ENCODE assay signal across 3 cellular contexts in the genomic region with DNA sequence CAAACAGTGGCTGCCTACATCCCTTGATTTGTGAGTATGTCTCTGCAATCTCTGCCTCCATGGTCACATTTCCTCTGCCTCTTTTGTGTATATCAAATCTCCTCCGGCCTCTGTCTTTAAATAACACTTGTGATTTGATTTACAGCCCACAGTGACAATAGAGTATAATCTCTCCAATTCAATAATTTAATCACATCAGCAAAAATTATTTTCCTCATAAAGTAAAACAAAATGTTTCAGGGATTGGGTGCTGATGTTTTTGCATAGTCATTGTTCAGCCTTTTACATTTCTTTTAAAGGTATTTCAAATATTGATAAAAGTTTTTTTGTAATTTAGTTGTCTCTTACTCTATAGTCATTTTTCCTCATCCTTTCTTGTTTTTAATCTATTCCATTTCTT.
TF ChIP-seq lines count a peak whose summit lies in the region.

No MANE protein-coding gene starts in this region.

TF ChIP-seq in HepG2, 621 proteins besides CTCF, POLR2A, EP300 and RAD21:
- no peak for TF ChIP-seq ZNF569 (CRISPR knock-in tag; IDR thresholded peaks at IDR 0.05; ENCODE audit: borderline replicate concordance)
- peak; percentile 43 to 68; a peak in 3 of 4 replicates for TF ChIP-seq MAFK (conservative IDR thresholded peaks at IDR 0.05 in 1 of 2, IDR thresholded peaks at IDR 0.05 in 1 of 2; ENCODE audit: low read length in 2 of 2)
- TF ChIP-seq NFE2L2 (IDR thresholded peaks at IDR 0.05; ENCODE audit: low read length), result peak; percentile 35; the same call in 1 of the 2 replicates
- 0 out of 2 replicates have a peak, but pooled peaks have one; percentile 47 for TF ChIP-seq MAFF (IDR thresholded peaks at IDR 0.05; ENCODE audit: low read depth, low read length)

TF ChIP-seq in GM23338, 12 proteins besides CTCF, POLR2A, EP300 and RAD21 (continues in another document):
- TF ChIP-seq CREB1 (CRISPR knock-in tag; IDR thresholded peaks at IDR 0.05; ENCODE audit: low read depth), result no peak
- TF ChIP-seq, protein P1, sequence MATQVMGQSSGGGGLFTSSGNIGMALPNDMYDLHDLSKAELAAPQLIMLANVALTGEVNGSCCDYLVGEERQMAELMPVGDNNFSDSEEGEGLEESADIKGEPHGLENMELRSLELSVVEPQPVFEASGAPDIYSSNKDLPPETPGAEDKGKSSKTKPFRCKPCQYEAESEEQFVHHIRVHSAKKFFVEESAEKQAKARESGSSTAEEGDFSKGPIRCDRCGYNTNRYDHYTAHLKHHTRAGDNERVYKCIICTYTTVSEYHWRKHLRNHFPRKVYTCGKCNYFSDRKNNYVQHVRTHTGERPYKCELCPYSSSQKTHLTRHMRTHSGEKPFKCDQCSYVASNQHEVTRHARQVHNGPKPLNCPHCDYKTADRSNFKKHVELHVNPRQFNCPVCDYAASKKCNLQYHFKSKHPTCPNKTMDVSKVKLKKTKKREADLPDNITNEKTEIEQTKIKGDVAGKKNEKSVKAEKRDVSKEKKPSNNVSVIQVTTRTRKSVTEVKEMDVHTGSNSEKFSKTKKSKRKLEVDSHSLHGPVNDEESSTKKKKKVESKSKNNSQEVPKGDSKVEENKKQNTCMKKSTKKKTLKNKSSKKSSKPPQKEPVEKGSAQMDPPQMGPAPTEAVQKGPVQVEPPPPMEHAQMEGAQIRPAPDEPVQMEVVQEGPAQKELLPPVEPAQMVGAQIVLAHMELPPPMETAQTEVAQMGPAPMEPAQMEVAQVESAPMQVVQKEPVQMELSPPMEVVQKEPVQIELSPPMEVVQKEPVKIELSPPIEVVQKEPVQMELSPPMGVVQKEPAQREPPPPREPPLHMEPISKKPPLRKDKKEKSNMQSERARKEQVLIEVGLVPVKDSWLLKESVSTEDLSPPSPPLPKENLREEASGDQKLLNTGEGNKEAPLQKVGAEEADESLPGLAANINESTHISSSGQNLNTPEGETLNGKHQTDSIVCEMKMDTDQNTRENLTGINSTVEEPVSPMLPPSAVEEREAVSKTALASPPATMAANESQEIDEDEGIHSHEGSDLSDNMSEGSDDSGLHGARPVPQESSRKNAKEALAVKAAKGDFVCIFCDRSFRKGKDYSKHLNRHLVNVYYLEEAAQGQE (IDR thresholded peaks at IDR 0.05; ENCODE audit: unreplicated experiment), result no peak
- no peak for TF ChIP-seq JUNB (IDR thresholded peaks at IDR 0.05; ENCODE audit: unreplicated experiment)
- TF ChIP-seq NANOG (IDR thresholded peaks at IDR 0.05; ENCODE audit: borderline replicate concordance), result no peak
- TF ChIP-seq ZNF114 (CRISPR knock-in tag; IDR thresholded peaks at IDR 0.05), result no peak
- TF ChIP-seq STAT1 (IDR thresholded peaks at IDR 0.05; ENCODE audit: unreplicated experiment), result no peak
- TF ChIP-seq, protein P2, sequence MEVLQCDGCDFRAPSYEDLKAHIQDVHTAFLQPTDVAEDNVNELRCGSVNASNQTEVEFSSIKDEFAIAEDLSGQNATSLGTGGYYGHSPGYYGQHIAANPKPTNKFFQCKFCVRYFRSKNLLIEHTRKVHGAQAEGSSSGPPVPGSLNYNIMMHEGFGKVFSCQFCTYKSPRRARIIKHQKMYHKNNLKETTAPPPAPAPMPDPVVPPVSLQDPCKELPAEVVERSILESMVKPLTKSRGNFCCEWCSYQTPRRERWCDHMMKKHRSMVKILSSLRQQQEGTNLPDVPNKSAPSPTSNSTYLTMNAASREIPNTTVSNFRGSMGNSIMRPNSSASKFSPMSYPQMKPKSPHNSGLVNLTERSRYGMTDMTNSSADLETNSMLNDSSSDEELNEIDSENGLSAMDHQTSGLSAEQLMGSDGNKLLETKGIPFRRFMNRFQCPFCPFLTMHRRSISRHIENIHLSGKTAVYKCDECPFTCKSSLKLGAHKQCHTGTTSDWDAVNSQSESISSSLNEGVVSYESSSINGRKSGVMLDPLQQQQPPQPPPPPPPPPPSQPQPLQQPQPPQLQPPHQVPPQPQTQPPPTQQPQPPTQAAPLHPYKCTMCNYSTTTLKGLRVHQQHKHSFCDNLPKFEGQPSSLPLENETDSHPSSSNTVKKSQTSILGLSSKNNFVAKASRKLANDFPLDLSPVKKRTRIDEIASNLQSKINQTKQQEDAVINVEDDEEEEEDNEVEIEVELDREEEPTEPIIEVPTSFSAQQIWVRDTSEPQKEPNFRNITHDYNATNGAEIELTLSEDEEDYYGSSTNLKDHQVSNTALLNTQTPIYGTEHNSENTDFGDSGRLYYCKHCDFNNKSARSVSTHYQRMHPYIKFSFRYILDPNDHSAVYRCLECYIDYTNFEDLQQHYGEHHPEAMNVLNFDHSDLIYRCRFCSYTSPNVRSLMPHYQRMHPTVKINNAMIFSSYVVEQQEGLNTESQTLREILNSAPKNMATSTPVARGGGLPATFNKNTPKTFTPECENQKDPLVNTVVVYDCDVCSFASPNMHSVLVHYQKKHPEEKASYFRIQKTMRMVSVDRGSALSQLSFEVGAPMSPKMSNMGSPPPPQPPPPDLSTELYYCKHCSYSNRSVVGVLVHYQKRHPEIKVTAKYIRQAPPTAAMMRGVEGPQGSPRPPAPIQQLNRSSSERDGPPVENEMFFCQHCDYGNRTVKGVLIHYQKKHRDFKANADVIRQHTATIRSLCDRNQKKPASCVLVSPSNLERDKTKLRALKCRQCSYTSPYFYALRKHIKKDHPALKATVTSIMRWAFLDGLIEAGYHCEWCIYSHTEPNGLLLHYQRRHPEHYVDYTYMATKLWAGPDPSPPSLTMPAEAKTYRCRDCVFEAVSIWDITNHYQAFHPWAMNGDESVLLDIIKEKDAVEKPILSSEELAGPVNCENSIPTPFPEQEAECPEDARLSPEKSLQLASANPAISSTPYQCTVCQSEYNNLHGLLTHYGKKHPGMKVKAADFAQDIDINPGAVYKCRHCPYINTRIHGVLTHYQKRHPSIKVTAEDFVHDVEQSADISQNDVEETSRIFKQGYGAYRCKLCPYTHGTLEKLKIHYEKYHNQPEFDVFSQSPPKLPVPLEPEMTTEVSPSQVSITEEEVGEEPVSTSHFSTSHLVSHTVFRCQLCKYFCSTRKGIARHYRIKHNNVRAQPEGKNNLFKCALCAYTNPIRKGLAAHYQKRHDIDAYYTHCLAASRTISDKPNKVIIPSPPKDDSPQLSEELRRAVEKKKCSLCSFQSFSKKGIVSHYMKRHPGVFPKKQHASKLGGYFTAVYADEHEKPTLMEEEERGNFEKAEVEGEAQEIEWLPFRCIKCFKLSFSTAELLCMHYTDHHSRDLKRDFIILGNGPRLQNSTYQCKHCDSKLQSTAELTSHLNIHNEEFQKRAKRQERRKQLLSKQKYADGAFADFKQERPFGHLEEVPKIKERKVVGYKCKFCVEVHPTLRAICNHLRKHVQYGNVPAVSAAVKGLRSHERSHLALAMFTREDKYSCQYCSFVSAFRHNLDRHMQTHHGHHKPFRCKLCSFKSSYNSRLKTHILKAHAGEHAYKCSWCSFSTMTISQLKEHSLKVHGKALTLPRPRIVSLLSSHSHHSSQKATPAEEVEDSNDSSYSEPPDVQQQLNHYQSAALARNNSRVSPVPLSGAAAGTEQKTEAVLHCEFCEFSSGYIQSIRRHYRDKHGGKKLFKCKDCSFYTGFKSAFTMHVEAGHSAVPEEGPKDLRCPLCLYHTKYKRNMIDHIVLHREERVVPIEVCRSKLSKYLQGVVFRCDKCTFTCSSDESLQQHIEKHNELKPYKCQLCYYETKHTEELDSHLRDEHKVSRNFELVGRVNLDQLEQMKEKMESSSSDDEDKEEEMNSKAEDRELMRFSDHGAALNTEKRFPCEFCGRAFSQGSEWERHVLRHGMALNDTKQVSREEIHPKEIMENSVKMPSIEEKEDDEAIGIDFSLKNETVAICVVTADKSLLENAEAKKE (CRISPR knock-in tag; IDR thresholded peaks at IDR 0.05), result no peak
- no peak for TF ChIP-seq EZH2phosphoT487 (IDR thresholded peaks at IDR 0.05; ENCODE audit: unreplicated experiment)
- TF ChIP-seq ZNF331 (CRISPR knock-in tag; IDR thresholded peaks at IDR 0.05; ENCODE audit: low read depth), result no peak

TF ChIP-seq in K562, 482 proteins besides CTCF, POLR2A, EP300 and RAD21 (continued from another document):
- TF ChIP-seq MAFF (IDR thresholded peaks at IDR 0.05; ENCODE audit: low read length) (peak; percentile 31; the same call in 1 of the 2 replicates), ZNF316 (IDR thresholded peaks at IDR 0.05) (peak; percentile 72), ZSCAN32 (CRISPR knock-in tag; IDR thresholded peaks at IDR 0.05) (no peak), MAFG (tag; conservative IDR thresholded peaks at IDR 0.05) (peak; percentile 60), BRD4 (IDR thresholded peaks at IDR 0.05) (no peak), C11orf30 (IDR thresholded peaks at IDR 0.05; ENCODE audit: low read depth) (peak; percentile 56; the same call in 1 of the 2 replicates)
